Comparison of ENCODE assay signal across 26 cellular contexts in the genomic region with DNA sequence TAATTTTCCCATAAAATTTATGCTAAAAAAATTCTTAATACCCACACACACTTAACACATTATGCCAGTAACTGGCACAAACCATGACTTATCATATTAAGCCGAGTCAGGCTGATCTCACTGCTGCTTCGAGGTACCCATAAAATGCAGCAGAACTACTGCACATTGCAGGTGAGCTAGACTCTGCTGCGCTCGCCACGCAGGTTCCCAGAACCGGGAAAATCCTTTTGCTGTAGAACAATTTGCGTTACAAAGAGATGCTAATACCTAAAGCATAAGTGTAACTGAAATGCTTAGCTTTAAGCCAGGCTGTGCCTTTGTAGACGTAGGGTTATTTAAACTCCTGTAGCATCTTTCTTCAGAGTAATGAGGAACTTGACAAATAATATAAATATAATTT.
"Had no signal": no experiment of that assay in that cellular context is flagged by ENCODE, and none has a peak within 500 bp of the region (broad histone marks: within the 10 kb centered on the region; RNA-seq: fewer than 3 reads in every experiment).

No MANE protein-coding gene starts in this region.

- H3K9me3 ChIP-seq: esophagus muscularis mucosa, left lung, mucosa of descending colon, neutrophil, pancreas, right atrium auricular region, sigmoid colon, testis, tibial artery had no signal

- H3K4me3 Mint-ChIP-seq: mesothelial cell of epicardium; naive B cell; natural killer cell treated with Interleukin-12 subunit alpha and Interleukin-12 subunit beta and Interleukin-15 and Interleukin-18, amount 100 ng/mL, for 72 hours; neural crest cell; stimulated activated memory B cell treated with anti-CD40 and anti-IgM and Interleukin-4, amounts not matched to agents 10 μg/mL and 1 μg/mL and 100 μg/mL, for 72 hours; type B pancreatic cell had no signal

- H3K4me3 ChIP-seq: coronary artery, esophagus muscularis mucosa, left lung, mucosa of descending colon, pancreas, right atrium auricular region, sigmoid colon, testis, tibial artery had no signal

- H3K27ac Mint-ChIP-seq: naive B cell; natural killer cell treated with Interleukin-12 subunit alpha and Interleukin-12 subunit beta and Interleukin-15 and Interleukin-18, amount 100 ng/mL, for 72 hours; stimulated activated memory B cell treated with anti-CD40 and anti-IgM and Interleukin-4, amounts not matched to agents 10 μg/mL and 1 μg/mL and 100 μg/mL, for 72 hours; type B pancreatic cell had no signal

- FAIRE-seq: endothelial cell of umbilical vein, pancreas had no signal

- H3K27ac ChIP-seq: coronary artery, esophagus muscularis mucosa, left lung, neutrophil, pancreas, right atrium auricular region, sigmoid colon, testis, tibial artery had no signal

- H3K36me3 Mint-ChIP-seq: naive B cell; natural killer cell treated with Interleukin-12 subunit alpha and Interleukin-12 subunit beta and Interleukin-15 and Interleukin-18, amount 100 ng/mL, for 72 hours; stimulated activated memory B cell treated with anti-CD40 and anti-IgM and Interleukin-4, amounts not matched to agents 10 μg/mL and 1 μg/mL and 100 μg/mL, for 72 hours; type B pancreatic cell had no signal

- H3K27me3 Mint-ChIP-seq: natural killer cell treated with Interleukin-12 subunit alpha and Interleukin-12 subunit beta and Interleukin-15 and Interleukin-18, amount 100 ng/mL, for 72 hours; stimulated activated memory B cell treated with anti-CD40 and anti-IgM and Interleukin-4, amounts not matched to agents 10 μg/mL and 1 μg/mL and 100 μg/mL, for 72 hours; type B pancreatic cell had no signal

- DNase-seq: dermis blood vessel endothelial cell; effector memory CD4-positive, alpha-beta T cell; foreskin melanocyte; glutamatergic neuron; left cardiac atrium; left lung; mesenchymal stem cell; mucosa of descending colon; naive B cell; pancreas; sigmoid colon; stimulated activated CD4-positive, alpha-beta T cell treated with anti-CD3 and anti-CD28 coated beads, Interleukin-4, amount 100 ng/mL, for 4 hours; stimulated activated naive CD8-positive, alpha-beta T cell treated with anti-CD3 and anti-CD28 coated beads, Interleukin-15, Interleukin-2, amounts not matched to agents 100 U/mL and 50 U/mL, for 24 hours; substantia nigra; testis; tibial artery had no signal

- H3K4me1 Mint-ChIP-seq: naive B cell; neural crest cell; stimulated activated memory B cell treated with anti-CD40 and anti-IgM and Interleukin-4, amounts not matched to agents 10 μg/mL and 1 μg/mL and 100 μg/mL, for 72 hours had no signal

- H3K9me3 Mint-ChIP-seq: naive B cell; stimulated activated memory B cell treated with anti-CD40 and anti-IgM and Interleukin-4, amounts not matched to agents 10 μg/mL and 1 μg/mL and 100 μg/mL, for 72 hours had no signal

- H3K36me3 ChIP-seq: esophagus muscularis mucosa, left lung, neutrophil, pancreas, right atrium auricular region, sigmoid colon, tibial artery had no signal

- H3K27me3 ChIP-seq: esophagus muscularis mucosa, left lung, neutrophil, pancreas, right atrium auricular region, sigmoid colon, testis had no signal

- H3K4me1 ChIP-seq: left lung, pancreas, right atrium auricular region, sigmoid colon, testis, tibial artery had no signal

- ATAC-seq: left cardiac atrium; left lung; mucosa of descending colon; natural killer cell treated with Interleukin-12 subunit alpha and Interleukin-12 subunit beta and Interleukin-15 and Interleukin-18, amount 100 ng/mL, for 72 hours; pancreas; stimulated activated memory B cell treated with anti-CD40 and anti-IgM and Interleukin-4, amounts not matched to agents 10 μg/mL and 1 μg/mL and 100 μg/mL, for 72 hours; stimulated activated naive CD8-positive, alpha-beta T cell treated with anti-CD3 and anti-CD28 coated beads, Interleukin-15, Interleukin-2, amounts not matched to agents 100 U/mL and 50 U/mL, for 24 hours had no signal
